30 cellular contexts compared by ENCODE assay signal in genomic region chr17:17034496-17035066, GRCh38.
"Had no signal": no experiment of that assay in that cellular context is flagged by ENCODE, and none has a peak within 500 bp of the region (broad histone marks: within the 10 kb centered on the region; RNA-seq: fewer than 3 reads in every experiment).

No MANE protein-coding gene starts in this region.

- H3K36me3 Mint-ChIP-seq: activated CD8-positive, alpha-beta memory T cell treated with anti-CD3 and anti-CD28 coated beads, Interleukin-2, amount 10 ng/mL, durations not matched to agents 7 days and 5 days; activated naive CD4-positive, alpha-beta T cell treated with anti-CD3 and anti-CD28 coated beads, Interleukin-2, amount 50 U/mL, for 72 hours; naive thymus-derived CD8-positive, alpha-beta T cell; WTC11 had no signal

- H3K4me3 Mint-ChIP-seq: activated CD8-positive, alpha-beta memory T cell treated with anti-CD3 and anti-CD28 coated beads, Interleukin-2, amount 10 ng/mL, durations not matched to agents 7 days and 5 days; activated CD8-positive, alpha-beta T cell treated with anti-CD3 and anti-CD28 coated beads, Interleukin-2, amount 10 ng/mL, durations not matched to agents 7 days and 5 days; naive thymus-derived CD8-positive, alpha-beta T cell; neural crest cell; T-helper 1 cell treated with Interleukin-12 subunit alpha and Interleukin-12 subunit beta and Interleukin-4 antibody, amounts not matched to agents 30 μg/mL and 1 μg/mL, for 36 hours; WTC11 had no signal

- H3K27me3 Mint-ChIP-seq: activated CD8-positive, alpha-beta memory T cell treated with anti-CD3 and anti-CD28 coated beads, Interleukin-2, amount 10 ng/mL, durations not matched to agents 7 days and 5 days; naive thymus-derived CD8-positive, alpha-beta T cell had no signal

- H3K4me3 ChIP-seq: body of pancreas, cardiac muscle cell, coronary artery, dorsolateral prefrontal cortex, gastroesophageal sphincter, hepatocyte, right atrium auricular region, spleen, upper lobe of left lung had no signal

- H3K9me3 Mint-ChIP-seq: activated naive CD4-positive, alpha-beta T cell treated with anti-CD3 and anti-CD28 coated beads, Interleukin-2, amount 50 U/mL, for 72 hours; activated T-helper 2 cell treated with anti-CD3 and anti-CD28 coated beads, Interferon-gamma antibody, Interleukin-2, Interleukin-4, amounts not matched to agents 10 μg/mL and 5 μg/mL and 100 μg/mL, durations not matched to agents 14 hours and 24 hours and 36 hours; naive thymus-derived CD8-positive, alpha-beta T cell; neural crest cell; T-helper 1 cell treated with Interleukin-12 subunit alpha and Interleukin-12 subunit beta and Interleukin-4 antibody, amounts not matched to agents 30 μg/mL and 1 μg/mL, for 36 hours; WTC11 had no signal

- H3K36me3 ChIP-seq: cardiac muscle cell, gastroesophageal sphincter, right atrium auricular region, spleen, upper lobe of left lung had no signal

- H3K9ac ChIP-seq: parathyroid adenoma had no signal

- H3K4me1 Mint-ChIP-seq: activated CD8-positive, alpha-beta memory T cell treated with anti-CD3 and anti-CD28 coated beads, Interleukin-2, amount 10 ng/mL, durations not matched to agents 7 days and 5 days had no signal

- H3K4me2 ChIP-seq: hepatocyte had no signal

- ATAC-seq: activated CD8-positive, alpha-beta memory T cell treated with anti-CD3 and anti-CD28 coated beads, Interleukin-2, amount 10 ng/mL, durations not matched to agents 7 days and 5 days; activated CD8-positive, alpha-beta T cell treated with anti-CD3 and anti-CD28 coated beads, Interleukin-2, amount 10 ng/mL, durations not matched to agents 7 days and 5 days; activated naive CD4-positive, alpha-beta T cell treated with anti-CD3 and anti-CD28 coated beads, Interleukin-2, amount 50 U/mL, for 72 hours; body of pancreas; gastroesophageal sphincter; left cardiac atrium; naive thymus-derived CD8-positive, alpha-beta T cell; WTC11 had no signal

- H3K27ac Mint-ChIP-seq: activated CD8-positive, alpha-beta memory T cell treated with anti-CD3 and anti-CD28 coated beads, Interleukin-2, amount 10 ng/mL, durations not matched to agents 7 days and 5 days; activated CD8-positive, alpha-beta T cell treated with anti-CD3 and anti-CD28 coated beads, Interleukin-2, amount 10 ng/mL, durations not matched to agents 7 days and 5 days; activated naive CD4-positive, alpha-beta T cell treated with anti-CD3 and anti-CD28 coated beads, Interleukin-2, amount 50 U/mL, for 72 hours; activated T-helper 2 cell treated with anti-CD3 and anti-CD28 coated beads, Interferon-gamma antibody, Interleukin-2, Interleukin-4, amounts not matched to agents 10 μg/mL and 5 μg/mL and 100 μg/mL, durations not matched to agents 14 hours and 24 hours and 36 hours; T-helper 1 cell treated with Interleukin-12 subunit alpha and Interleukin-12 subunit beta and Interleukin-4 antibody, amounts not matched to agents 30 μg/mL and 1 μg/mL, for 36 hours; WTC11 had no signal

- DNase-seq: activated CD4-positive, alpha-beta T cell treated with anti-CD3 and anti-CD28 coated beads, Interleukin-2, amount 50 U/mL, for 1 hour; activated CD8-positive, alpha-beta memory T cell treated with anti-CD3 and anti-CD28 coated beads, Interleukin-2, amount 10 ng/mL, durations not matched to agents 7 days and 5 days; activated CD8-positive, alpha-beta T cell treated with anti-CD3 and anti-CD28 coated beads, Interleukin-2, amount 10 ng/mL, durations not matched to agents 7 days and 5 days; activated naive CD4-positive, alpha-beta T cell; activated T-cell treated with anti-CD3 and anti-CD28 coated beads, Interleukin-2, amount 50 U/mL, for 48 hours; body of pancreas; cerebellar nuclear complex; dorsolateral prefrontal cortex; effector memory CD4-positive, alpha-beta T cell; islet precursor cell; left cardiac atrium; midbrain; nucleus accumbens; spleen; stimulated activated naive CD4-positive, alpha-beta T cell; SW 1271; T-helper 9 cell; upper lobe of left lung had no signal

- H3K27ac ChIP-seq: cardiac muscle cell, gastroesophageal sphincter, parathyroid adenoma, spleen, upper lobe of left lung had no signal

- H3K9me3 ChIP-seq: body of pancreas, gastroesophageal sphincter, right atrium auricular region, spleen, upper lobe of left lung had no signal

- H2AFZ ChIP-seq: hepatocyte, parathyroid adenoma had no signal

- H3K79me2 ChIP-seq: hepatocyte, parathyroid adenoma had no signal

- H3K27me3 ChIP-seq: body of pancreas, cardiac muscle cell, dorsolateral prefrontal cortex, gastroesophageal sphincter, hepatocyte, right atrium auricular region, spleen, upper lobe of left lung had no signal
